37 cellular contexts compared by ENCODE assay signal in genomic region chr1:201128962-201129361, GRCh38. TPM values are rescaled to one million over a fixed set of nuclear protein-coding genes. Genes with fewer than 3 reads are reported as not detected.
"Had no signal": no experiment of that assay in that cellular context is flagged by ENCODE, and none has a peak within 500 bp of the region (broad histone marks: within the 10 kb centered on the region; RNA-seq: fewer than 3 reads in every experiment).

No MANE protein-coding gene starts in this region.

- H3K9me3 ChIP-seq: heart right ventricle, neutrophil, ovary, sigmoid colon, testis, thyroid gland, transverse colon, upper lobe of left lung, vagina had no signal

- H3K36me3 Mint-ChIP-seq: natural killer cell treated with Interleukin-12 subunit alpha and Interleukin-12 subunit beta and Interleukin-15 and Interleukin-18, amount 100 ng/mL, for 72 hours had no signal

- H3K4me1 ChIP-seq: heart right ventricle, thyroid gland, upper lobe of left lung, vagina had no signal

- H3K79me2 ChIP-seq: hepatocyte had no signal

- H3K4me2 ChIP-seq: hepatocyte had no signal

- H3K9me3 Mint-ChIP-seq: natural killer cell treated with Interleukin-12 subunit alpha and Interleukin-12 subunit beta and Interleukin-15 and Interleukin-18, amount 100 ng/mL, for 72 hours; stimulated activated naive CD8-positive, alpha-beta T cell treated with anti-CD3 and anti-CD28 coated beads, Interleukin-15, amount 100 ng/mL, for 72 hours had no signal

- FAIRE-seq: small intestine had no signal

- H3K4me3 Mint-ChIP-seq: mesothelial cell of epicardium; naive thymus-derived CD4-positive, alpha-beta T cell; natural killer cell treated with Interleukin-12 subunit alpha and Interleukin-12 subunit beta and Interleukin-15 and Interleukin-18, amount 100 ng/mL, for 72 hours; neural crest cell; stimulated activated memory B cell treated with anti-CD40 and anti-IgM and Interleukin-4, amounts not matched to agents 10 μg/mL and 1 μg/mL and 100 μg/mL, for 72 hours; stimulated activated naive CD8-positive, alpha-beta T cell treated with anti-CD3 and anti-CD28 coated beads, Interleukin-15, amount 100 ng/mL, for 72 hours had no signal

- ATAC-seq: heart right ventricle; left cardiac atrium; left lobe of liver; left ventricle myocardium superior; naive thymus-derived CD4-positive, alpha-beta T cell; natural killer cell treated with Interleukin-12 subunit alpha and Interleukin-12 subunit beta and Interleukin-15 and Interleukin-18, amount 100 ng/mL, for 72 hours; right cardiac atrium; stimulated activated memory B cell treated with anti-CD40 and anti-IgM and Interleukin-4, amounts not matched to agents 10 μg/mL and 1 μg/mL and 100 μg/mL, for 72 hours; stimulated activated naive CD8-positive, alpha-beta T cell treated with anti-CD3 and anti-CD28 coated beads, Interleukin-15, amount 100 ng/mL, for 72 hours had no signal

- H2AFZ ChIP-seq: hepatocyte had no signal

- H3K27ac ChIP-seq: heart right ventricle, hepatocyte, neutrophil, ovary, sigmoid colon, testis, thyroid gland, transverse colon, upper lobe of left lung, vagina had no signal

- H3K36me3 ChIP-seq: neutrophil, ovary, thyroid gland, transverse colon, upper lobe of left lung, vagina had no signal

- H3K27ac Mint-ChIP-seq: mesothelial cell of epicardium; naive thymus-derived CD4-positive, alpha-beta T cell; natural killer cell treated with Interleukin-12 subunit alpha and Interleukin-12 subunit beta and Interleukin-15 and Interleukin-18, amount 100 ng/mL, for 72 hours; progenitor cell of endocrine pancreas; stimulated activated memory B cell treated with anti-CD40 and anti-IgM and Interleukin-4, amounts not matched to agents 10 μg/mL and 1 μg/mL and 100 μg/mL, for 72 hours; stimulated activated naive CD8-positive, alpha-beta T cell treated with anti-CD3 and anti-CD28 coated beads, Interleukin-15, amount 100 ng/mL, for 72 hours had no signal

- DNase-seq: heart right ventricle; islet precursor cell; kidney glomerular epithelial cell; left ventricle myocardium superior; mesendoderm; naive thymus-derived CD4-positive, alpha-beta T cell; ovary; sigmoid colon; small intestine; stimulated activated CD4-positive, alpha-beta T cell treated with anti-CD3 and anti-CD28 coated beads, Interleukin-1b, Interleukin-23, amount 100 ng/mL, for 48 hours; stimulated activated CD4-positive, alpha-beta T cell treated with anti-CD3 and anti-CD28 coated beads, Interleukin-2, amount 100 ng/mL, for 48 hours; stimulated activated CD4-positive, alpha-beta T cell treated with anti-CD3 and anti-CD28 coated beads, Interleukin-4, amount 100 ng/mL, for 4 hours; stimulated activated CD8-positive, alpha-beta memory T cell treated with anti-CD3 and anti-CD28 coated beads, Interleukin-4, amount 100 ng/mL, for 48 hours; stimulated activated naive CD4-positive, alpha-beta T cell treated with Interleukin-2 at 50 U/mL for 16 hours; stimulated activated naive CD8-positive, alpha-beta T cell treated with anti-CD3 and anti-CD28 coated beads, Interleukin-15, amount 100 ng/mL, for 72 hours; substantia nigra; testis; thyroid gland; transverse colon; upper lobe of left lung had no signal

- H3K27me3 ChIP-seq: hepatocyte, neutrophil, ovary, testis, thyroid gland, transverse colon, upper lobe of left lung, vagina had no signal

- H3K4me1 Mint-ChIP-seq: naive thymus-derived CD4-positive, alpha-beta T cell; neural crest cell; stimulated activated memory B cell treated with anti-CD40 and anti-IgM and Interleukin-4, amounts not matched to agents 10 μg/mL and 1 μg/mL and 100 μg/mL, for 72 hours; stimulated activated naive CD8-positive, alpha-beta T cell treated with anti-CD3 and anti-CD28 coated beads, Interleukin-15, amount 100 ng/mL, for 72 hours had no signal

- H3K4me3 ChIP-seq: heart right ventricle, hepatocyte, lung, ovary, sigmoid colon, testis, thyroid gland, transverse colon, upper lobe of left lung, vagina had no signal

RNA-seq across cellular contexts. Expression of gene ASCL5, which starts 2.0 kb away (rescaled TPM):
- total RNA-seq: heart right ventricle; hepatocyte; left cardiac atrium; left lobe of liver; left ventricle myocardium superior; mesothelial cell of epicardium; mononuclear cell; natural killer cell treated with Interleukin-12 subunit alpha and Interleukin-12 subunit beta and Interleukin-15 and Interleukin-18, amount 100 ng/mL, for 72 hours; neural crest cell; omental fat pad; ovary; pulmonary artery endothelial cell; renal cortical epithelial cell; right cardiac atrium; sigmoid colon; thyroid gland; transverse colon; upper lobe of left lung; urinary bladder; vagina had no signal
- polyA plus RNA-seq: heart right ventricle, hepatocyte, right cardiac atrium, urinary bladder had no signal

RNA-seq across cellular contexts. Expression of gene CACNA1S, which starts 16.7 kb away (rescaled TPM):
- total RNA-seq: hepatocyte; left cardiac atrium; left lobe of liver; left ventricle myocardium superior; mesothelial cell of epicardium; mononuclear cell; naive thymus-derived CD4-positive, alpha-beta T cell; natural killer cell treated with Interleukin-12 subunit alpha and Interleukin-12 subunit beta and Interleukin-15 and Interleukin-18, amount 100 ng/mL, for 72 hours; omental fat pad; pulmonary artery endothelial cell; renal cortical epithelial cell; sigmoid colon; thyroid gland; transverse colon; vagina had no signal
- polyA plus RNA-seq: hepatocyte; naive thymus-derived CD4-positive, alpha-beta T cell; right cardiac atrium; urinary bladder had no signal
